Comparison of ENCODE assay signal across 1 cellular context in the genomic region with DNA sequence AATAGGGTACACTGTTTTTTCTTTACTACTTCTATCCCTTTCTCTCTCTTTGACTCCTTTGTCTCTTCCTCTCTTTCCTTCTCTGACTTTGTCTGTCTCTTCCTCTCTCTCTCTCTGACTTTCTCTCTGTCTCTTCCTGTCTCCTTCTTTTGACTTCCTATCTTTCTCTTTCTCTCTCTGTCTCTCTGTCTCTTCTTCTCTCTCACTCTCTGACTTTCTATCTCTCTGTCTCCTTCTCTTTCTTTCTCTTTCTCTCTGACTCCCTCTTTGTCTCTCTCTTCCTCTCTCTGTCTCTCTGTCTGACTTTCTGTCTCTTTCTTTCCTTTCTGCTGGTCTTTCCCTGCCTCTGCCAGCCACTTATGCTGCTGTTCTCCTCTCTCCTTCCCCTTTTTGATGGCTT.
TF ChIP-seq lines count a peak whose summit lies in the region.

No MANE protein-coding gene starts in this region.

TF ChIP-seq in K562, 482 proteins besides CTCF, POLR2A, EP300 and RAD21 (continued from another document):
- TF ChIP-seq, protein P1, sequence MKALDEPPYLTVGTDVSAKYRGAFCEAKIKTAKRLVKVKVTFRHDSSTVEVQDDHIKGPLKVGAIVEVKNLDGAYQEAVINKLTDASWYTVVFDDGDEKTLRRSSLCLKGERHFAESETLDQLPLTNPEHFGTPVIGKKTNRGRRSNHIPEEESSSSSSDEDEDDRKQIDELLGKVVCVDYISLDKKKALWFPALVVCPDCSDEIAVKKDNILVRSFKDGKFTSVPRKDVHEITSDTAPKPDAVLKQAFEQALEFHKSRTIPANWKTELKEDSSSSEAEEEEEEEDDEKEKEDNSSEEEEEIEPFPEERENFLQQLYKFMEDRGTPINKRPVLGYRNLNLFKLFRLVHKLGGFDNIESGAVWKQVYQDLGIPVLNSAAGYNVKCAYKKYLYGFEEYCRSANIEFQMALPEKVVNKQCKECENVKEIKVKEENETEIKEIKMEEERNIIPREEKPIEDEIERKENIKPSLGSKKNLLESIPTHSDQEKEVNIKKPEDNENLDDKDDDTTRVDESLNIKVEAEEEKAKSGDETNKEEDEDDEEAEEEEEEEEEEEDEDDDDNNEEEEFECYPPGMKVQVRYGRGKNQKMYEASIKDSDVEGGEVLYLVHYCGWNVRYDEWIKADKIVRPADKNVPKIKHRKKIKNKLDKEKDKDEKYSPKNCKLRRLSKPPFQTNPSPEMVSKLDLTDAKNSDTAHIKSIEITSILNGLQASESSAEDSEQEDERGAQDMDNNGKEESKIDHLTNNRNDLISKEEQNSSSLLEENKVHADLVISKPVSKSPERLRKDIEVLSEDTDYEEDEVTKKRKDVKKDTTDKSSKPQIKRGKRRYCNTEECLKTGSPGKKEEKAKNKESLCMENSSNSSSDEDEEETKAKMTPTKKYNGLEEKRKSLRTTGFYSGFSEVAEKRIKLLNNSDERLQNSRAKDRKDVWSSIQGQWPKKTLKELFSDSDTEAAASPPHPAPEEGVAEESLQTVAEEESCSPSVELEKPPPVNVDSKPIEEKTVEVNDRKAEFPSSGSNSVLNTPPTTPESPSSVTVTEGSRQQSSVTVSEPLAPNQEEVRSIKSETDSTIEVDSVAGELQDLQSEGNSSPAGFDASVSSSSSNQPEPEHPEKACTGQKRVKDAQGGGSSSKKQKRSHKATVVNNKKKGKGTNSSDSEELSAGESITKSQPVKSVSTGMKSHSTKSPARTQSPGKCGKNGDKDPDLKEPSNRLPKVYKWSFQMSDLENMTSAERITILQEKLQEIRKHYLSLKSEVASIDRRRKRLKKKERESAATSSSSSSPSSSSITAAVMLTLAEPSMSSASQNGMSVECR (CRISPR knock-in tag; IDR thresholded peaks at IDR 0.05) = no peak
- TF ChIP-seq CBFA2T3 (IDR thresholded peaks at IDR 0.05) (no peak), ZNF785 (CRISPR knock-in tag; IDR thresholded peaks at IDR 0.05) (no peak), NR1H2 (CRISPR knock-in tag; IDR thresholded peaks at IDR 0.05) (no peak), POLR2AphosphoS5 (IDR thresholded peaks at IDR 0.05; ENCODE audit: control insufficient read depth, insufficient read depth, low read depth, low read length) (no peak), ZNF165 (CRISPR knock-in tag; IDR thresholded peaks at IDR 0.05; ENCODE audit: borderline replicate concordance) (no peak), GTF2F1 (IDR thresholded peaks at IDR 0.05; ENCODE audit: low read depth, low read length) (no peak), PHF21A (IDR thresholded peaks at IDR 0.05; ENCODE audit: borderline replicate concordance, low read depth) (no peak), EWSR1 (IDR thresholded peaks at IDR 0.05; ENCODE audit: borderline replicate concordance, low read depth, partially characterized antibody) (no peak), HDAC3 (IDR thresholded peaks at IDR 0.05; ENCODE audit: borderline replicate concordance, partially characterized antibody) (no peak)
- TF ChIP-seq, protein P2, sequence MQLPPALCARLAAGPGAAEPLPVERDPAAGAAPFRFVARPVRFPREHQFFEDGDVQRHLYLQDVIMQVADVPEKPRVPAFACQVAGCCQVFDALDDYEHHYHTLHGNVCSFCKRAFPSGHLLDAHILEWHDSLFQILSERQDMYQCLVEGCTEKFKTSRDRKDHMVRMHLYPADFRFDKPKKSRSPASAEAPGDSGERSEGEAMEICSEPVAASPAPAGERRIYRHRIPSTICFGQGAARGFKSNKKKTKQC (CRISPR knock-in tag; IDR thresholded peaks at IDR 0.05) = no peak
- TF ChIP-seq, protein P3, sequence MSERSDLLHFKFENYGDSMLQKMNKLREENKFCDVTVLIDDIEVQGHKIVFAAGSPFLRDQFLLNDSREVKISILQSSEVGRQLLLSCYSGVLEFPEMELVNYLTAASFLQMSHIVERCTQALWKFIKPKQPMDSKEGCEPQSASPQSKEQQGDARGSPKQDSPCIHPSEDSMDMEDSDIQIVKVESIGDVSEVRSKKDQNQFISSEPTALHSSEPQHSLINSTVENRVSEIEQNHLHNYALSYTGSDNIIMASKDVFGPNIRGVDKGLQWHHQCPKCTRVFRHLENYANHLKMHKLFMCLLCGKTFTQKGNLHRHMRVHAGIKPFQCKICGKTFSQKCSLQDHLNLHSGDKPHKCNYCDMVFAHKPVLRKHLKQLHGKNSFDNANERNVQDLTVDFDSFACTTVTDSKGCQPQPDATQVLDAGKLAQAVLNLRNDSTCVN (CRISPR knock-in tag; IDR thresholded peaks at IDR 0.05) = 0 out of 2 replicates have a peak, but pooled peaks have one; percentile 14
- TF ChIP-seq, protein P4, sequence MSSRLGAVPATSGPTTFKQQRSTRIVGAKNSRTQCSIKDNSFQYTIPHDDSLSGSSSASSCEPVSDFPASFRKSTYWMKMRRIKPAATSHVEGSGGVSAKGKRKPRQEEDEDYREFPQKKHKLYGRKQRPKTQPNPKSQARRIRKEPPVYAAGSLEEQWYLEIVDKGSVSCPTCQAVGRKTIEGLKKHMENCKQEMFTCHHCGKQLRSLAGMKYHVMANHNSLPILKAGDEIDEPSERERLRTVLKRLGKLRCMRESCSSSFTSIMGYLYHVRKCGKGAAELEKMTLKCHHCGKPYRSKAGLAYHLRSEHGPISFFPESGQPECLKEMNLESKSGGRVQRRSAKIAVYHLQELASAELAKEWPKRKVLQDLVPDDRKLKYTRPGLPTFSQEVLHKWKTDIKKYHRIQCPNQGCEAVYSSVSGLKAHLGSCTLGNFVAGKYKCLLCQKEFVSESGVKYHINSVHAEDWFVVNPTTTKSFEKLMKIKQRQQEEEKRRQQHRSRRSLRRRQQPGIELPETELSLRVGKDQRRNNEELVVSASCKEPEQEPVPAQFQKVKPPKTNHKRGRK (tag; IDR thresholded peaks at IDR 0.05) = 0 out of 2 replicates have a peak, but pooled peaks have one; percentile 31
- TF ChIP-seq, protein P5, sequence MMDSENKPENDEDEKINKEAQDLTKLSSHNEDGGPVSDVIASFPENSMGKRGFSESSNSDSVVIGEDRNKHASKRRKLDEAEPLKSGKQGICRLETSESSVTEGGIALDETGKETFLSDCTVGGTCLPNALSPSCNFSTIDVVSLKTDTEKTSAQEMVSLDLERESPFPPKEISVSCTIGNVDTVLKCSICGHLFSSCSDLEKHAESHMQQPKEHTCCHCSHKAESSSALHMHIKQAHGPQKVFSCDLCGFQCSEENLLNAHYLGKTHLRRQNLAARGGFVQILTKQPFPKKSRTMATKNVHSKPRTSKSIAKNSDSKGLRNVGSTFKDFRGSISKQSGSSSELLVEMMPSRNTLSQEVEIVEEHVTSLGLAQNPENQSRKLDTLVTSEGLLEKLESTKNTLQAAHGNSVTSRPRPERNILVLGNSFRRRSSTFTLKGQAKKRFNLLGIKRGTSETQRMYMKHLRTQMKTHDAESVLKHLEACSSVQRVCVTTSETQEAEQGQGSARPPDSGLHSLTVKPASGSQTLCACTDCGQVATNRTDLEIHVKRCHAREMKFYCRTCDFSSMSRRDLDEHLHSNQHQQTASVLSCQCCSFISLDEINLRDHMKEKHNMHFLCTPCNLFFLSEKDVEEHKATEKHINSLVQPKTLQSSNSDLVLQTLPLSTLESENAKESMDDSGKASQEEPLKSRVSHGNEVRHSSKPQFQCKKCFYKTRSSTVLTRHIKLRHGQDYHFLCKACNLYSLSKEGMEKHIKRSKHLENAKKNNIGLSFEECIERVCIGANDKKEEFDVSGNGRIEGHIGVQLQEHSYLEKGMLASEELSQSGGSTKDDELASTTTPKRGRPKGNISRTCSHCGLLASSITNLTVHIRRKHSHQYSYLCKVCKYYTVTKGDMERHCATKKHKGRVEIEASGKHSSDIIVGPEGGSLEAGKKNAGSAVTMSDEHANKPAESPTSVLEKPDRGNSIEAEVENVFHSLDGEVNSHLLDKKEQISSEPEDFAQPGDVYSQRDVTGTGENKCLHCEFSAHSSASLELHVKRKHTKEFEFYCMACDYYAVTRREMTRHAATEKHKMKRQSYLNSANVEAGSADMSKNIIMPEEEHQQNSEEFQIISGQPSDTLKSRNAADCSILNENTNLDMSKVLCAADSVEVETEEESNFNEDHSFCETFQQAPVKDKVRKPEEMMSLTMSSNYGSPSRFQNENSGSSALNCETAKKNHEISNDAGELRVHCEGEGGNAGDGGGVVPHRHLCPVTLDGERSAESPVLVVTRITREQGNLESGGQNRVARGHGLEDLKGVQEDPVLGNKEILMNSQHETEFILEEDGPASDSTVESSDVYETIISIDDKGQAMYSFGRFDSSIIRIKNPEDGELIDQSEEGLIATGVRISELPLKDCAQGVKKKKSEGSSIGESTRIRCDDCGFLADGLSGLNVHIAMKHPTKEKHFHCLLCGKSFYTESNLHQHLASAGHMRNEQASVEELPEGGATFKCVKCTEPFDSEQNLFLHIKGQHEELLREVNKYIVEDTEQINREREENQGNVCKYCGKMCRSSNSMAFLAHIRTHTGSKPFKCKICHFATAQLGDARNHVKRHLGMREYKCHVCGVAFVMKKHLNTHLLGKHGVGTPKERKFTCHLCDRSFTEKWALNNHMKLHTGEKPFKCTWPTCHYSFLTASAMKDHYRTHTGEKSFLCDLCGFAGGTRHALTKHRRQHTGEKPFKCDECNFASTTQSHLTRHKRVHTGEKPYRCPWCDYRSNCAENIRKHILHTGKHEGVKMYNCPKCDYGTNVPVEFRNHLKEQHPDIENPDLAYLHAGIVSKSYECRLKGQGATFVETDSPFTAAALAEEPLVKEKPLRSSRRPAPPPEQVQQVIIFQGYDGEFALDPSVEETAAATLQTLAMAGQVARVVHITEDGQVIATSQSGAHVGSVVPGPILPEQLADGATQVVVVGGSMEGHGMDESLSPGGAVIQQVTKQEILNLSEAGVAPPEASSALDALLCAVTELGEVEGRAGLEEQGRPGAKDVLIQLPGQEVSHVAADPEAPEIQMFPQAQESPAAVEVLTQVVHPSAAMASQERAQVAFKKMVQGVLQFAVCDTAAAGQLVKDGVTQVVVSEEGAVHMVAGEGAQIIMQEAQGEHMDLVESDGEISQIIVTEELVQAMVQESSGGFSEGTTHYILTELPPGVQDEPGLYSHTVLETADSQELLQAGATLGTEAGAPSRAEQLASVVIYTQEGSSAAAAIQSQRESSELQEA (IDR thresholded peaks at IDR 0.05; ENCODE audit: low read depth) = no peak
TF ChIP-seq in K562: peak in this region for 4.
